28 cellular contexts compared by ENCODE assay signal in genomic region chr3:27147215-27147614, GRCh38.
DNase-seq lines count a peak whose midpoint lies in the region; ATAC-seq and TF ChIP-seq lines count a peak whose summit lies in the region.
"Had no signal": no experiment of that assay in that cellular context is flagged by ENCODE, and none has a peak within 500 bp of the region (broad histone marks: within the 10 kb centered on the region; RNA-seq: fewer than 3 reads in every experiment).

No MANE protein-coding gene starts in this region.

- H3K27me3 ChIP-seq in breast epithelium (no peaks in the 10 kb centered on the region), RWPE2 (ENCODE audit: insufficient read depth, poor library complexity, severe bottlenecking) (no peaks in the 10 kb centered on the region), foreskin keratinocyte (no peaks in the 10 kb centered on the region), BE2C (no peaks in the 10 kb centered on the region)
- H3K27me3 ChIP-seq: ascending aorta, spleen had no signal

- H3K27ac ChIP-seq in breast epithelium (peak overlapping the region in 1 of 2 donors; percentile 19), RWPE2 (ENCODE audit: poor library complexity, severe bottlenecking) (no peak overlapping the region), foreskin keratinocyte (no peak overlapping the region)
- H3K27ac ChIP-seq: ascending aorta, parathyroid adenoma, spleen had no signal

- no peak for TF ChIP-seq CTCF in MCF 10A (IDR thresholded peaks at IDR 0.05; ENCODE audit: unreplicated experiment)
- TF ChIP-seq CTCF in breast epithelium (IDR thresholded peaks at IDR 0.05): no peak
- no peak for TF ChIP-seq CTCF in RWPE2 (IDR thresholded peaks at IDR 0.05; ENCODE audit: poor library complexity, severe bottlenecking)
- no peak for TF ChIP-seq CTCF in foreskin keratinocyte (conservative IDR thresholded peaks at IDR 0.05)
- no peak for TF ChIP-seq CTCF in GM13977 (IDR thresholded peaks at IDR 0.05; ENCODE audit: extremely low read depth, insufficient read depth, missing control alignments)
- no peak for TF ChIP-seq CTCF in BE2C (IDR thresholded peaks at IDR 0.05; ENCODE audit: low read depth, low read length)

- in situ Hi-C loops in GM13977 (cut with MboI; ENCODE audit: low pct_unique_long_range_greater_than_20kb, low sequenced_read_pairs, unreplicated experiment): loop anchor here (25.0 kb wide), 1 partner anchor 540 kb away; no protein-coding TSS in a partner anchor

- peak; percentile 41; the same call in 2 of the 3 replicates for ATAC-seq in RWPE2 (ENCODE audit: low read depth)
- peak; percentile 57 for ATAC-seq in foreskin keratinocyte
- ATAC-seq in HG02884 (IDR thresholded peaks at IDR 0.05; ENCODE audit: unreplicated experiment): no peak
- ATAC-seq: activated CD4-positive, alpha-beta T cell treated with anti-CD3 and anti-CD28 coated beads for 36 hours; Right ventricle myocardium inferior had no signal

- no peak overlapping the region for H3K27ac Mint-ChIP-seq in MCF 10A (ENCODE audit: low read depth, unreplicated experiment)
- H3K27ac Mint-ChIP-seq: activated CD4-positive, alpha-beta T cell treated with anti-CD3 and anti-CD28 coated beads for 36 hours; activated naive CD8-positive, alpha-beta T cell treated with anti-CD3 and anti-CD28 coated beads, Interleukin-2, amount 10 ng/mL, durations not matched to agents 7 days and 5 days; dendritic cell treated with granulocyte-macrophage colony-stimulating factor and Interleukin-4, amounts not matched to agents 40 ng/mL and 50 ng/mL, for 4 days; T-helper 2 cell treated with Interferon-gamma antibody and Interleukin-4, amounts not matched to agents 5 μg/mL and 100 μg/mL, for 36 hours had no signal

- H3K4me3 ChIP-seq in breast epithelium: no peak overlapping the region
- H3K4me3 ChIP-seq in RWPE2 (ENCODE audit: severe bottlenecking): no peak overlapping the region
- no peak overlapping the region for H3K4me3 ChIP-seq in BE2C (ENCODE audit: low read depth, low read length)
- H3K4me3 ChIP-seq: ascending aorta, spleen had no signal

- H3K4me1 ChIP-seq in breast epithelium (no peaks in the 10 kb centered on the region), RWPE2 (ENCODE audit: insufficient read depth, poor library complexity, severe bottlenecking) (no peaks in the 10 kb centered on the region), foreskin keratinocyte (no peaks in the 10 kb centered on the region), BE2C (no peaks in the 10 kb centered on the region)
- H3K4me1 ChIP-seq: ascending aorta, parathyroid adenoma, spleen had no signal

- H3K9me3 Mint-ChIP-seq in MCF 10A (ENCODE audit: unreplicated experiment): no peaks in the 10 kb centered on the region
- H3K9me3 Mint-ChIP-seq: activated naive CD8-positive, alpha-beta T cell treated with anti-CD3 and anti-CD28 coated beads, Interleukin-2, amount 10 ng/mL, durations not matched to agents 7 days and 5 days; dendritic cell treated with granulocyte-macrophage colony-stimulating factor and Interleukin-4, amounts not matched to agents 40 ng/mL and 50 ng/mL, for 4 days; T-helper 2 cell treated with Interferon-gamma antibody and Interleukin-4, amounts not matched to agents 5 μg/mL and 100 μg/mL, for 36 hours had no signal

- intact Hi-C loops in MCF 10A (cut with micrococcal nuclease): no loop called here
- intact Hi-C loops in breast epithelium (cut with DNase I; ENCODE audit: low total_unique reads): no loop called here

- DNase-seq in MCF 10A (ENCODE audit: unreplicated experiment): peak; percentile 31
- DNase-seq in breast epithelium (ENCODE audit: low spot score in 2 of 2): no peak
- DNase-seq in RWPE2 (ENCODE audit: low spot score): no peak
- DNase-seq in foreskin keratinocyte: peak in 1 of 2 donors; percentile 31
- no peak for DNase-seq in effector CD4-positive, alpha-beta T cell
- no peak for DNase-seq in GM13977 (ENCODE audit: low spot score)
- no peak for DNase-seq in BE2C
- DNase-seq: 8988T; activated CD4-positive, alpha-beta T cell treated with anti-CD3 and anti-CD28 coated beads for 36 hours; activated CD8-positive, alpha-beta memory T cell treated with anti-CD3 and anti-CD28 coated beads for 24 hours; activated effector memory CD4-positive, alpha-beta T cell treated with anti-CD3 and anti-CD28 coated beads, Interleukin-2, amount 50 U/mL, for 16 hours; activated naive CD8-positive, alpha-beta T cell treated with anti-CD3 and anti-CD28 coated beads, Interleukin-2, amount 10 ng/mL, durations not matched to agents 7 days and 5 days; CD4-positive, alpha-beta memory T cell; central memory CD4-positive, alpha-beta T cell; GDM1; HCEC 1CT; Kasumi-1; mammary epithelial cell; right cardiac atrium; spleen; stimulated activated CD4-positive, alpha-beta T cell treated with anti-CD3 and anti-CD28 coated beads, Interleukin-2, amount 100 ng/mL, for 48 hours; substantia nigra had no signal

- no TSS peak for BruUV-seq in MCF 10A (replicated peaks; lab: Mats Ljungman, UMichigan)

- H3K27me3 Mint-ChIP-seq in MCF 10A (ENCODE audit: insufficient read depth, unreplicated experiment): no peaks in the 10 kb centered on the region
- H3K27me3 Mint-ChIP-seq: CD4-positive, alpha-beta memory T cell; dendritic cell treated with granulocyte-macrophage colony-stimulating factor and Interleukin-4, amounts not matched to agents 40 ng/mL and 50 ng/mL, for 4 days had no signal

- TF ChIP-seq POLR2A in breast epithelium (IDR thresholded peaks at IDR 0.05): no peak

- POLR2A ChIA-PET in MCF 10A (lab: Yijun Ruan, JAX): no interaction called here

- H3K4me3 Mint-ChIP-seq in MCF 10A (ENCODE audit: unreplicated experiment): no peak overlapping the region
- H3K4me3 Mint-ChIP-seq: activated CD4-positive, alpha-beta T cell treated with anti-CD3 and anti-CD28 coated beads for 36 hours; activated naive CD8-positive, alpha-beta T cell treated with anti-CD3 and anti-CD28 coated beads, Interleukin-2, amount 10 ng/mL, durations not matched to agents 7 days and 5 days; CD4-positive, alpha-beta memory T cell; dendritic cell treated with granulocyte-macrophage colony-stimulating factor and Interleukin-4, amounts not matched to agents 40 ng/mL and 50 ng/mL, for 4 days; T-helper 2 cell treated with Interferon-gamma antibody and Interleukin-4, amounts not matched to agents 5 μg/mL and 100 μg/mL, for 36 hours had no signal

- H3K4me1 Mint-ChIP-seq in MCF 10A (ENCODE audit: insufficient read depth, unreplicated experiment): no peaks in the 10 kb centered on the region
- H3K4me1 Mint-ChIP-seq: activated CD4-positive, alpha-beta T cell treated with anti-CD3 and anti-CD28 coated beads for 36 hours; activated naive CD8-positive, alpha-beta T cell treated with anti-CD3 and anti-CD28 coated beads, Interleukin-2, amount 10 ng/mL, durations not matched to agents 7 days and 5 days; CD4-positive, alpha-beta memory T cell had no signal

- no peaks in the 10 kb centered on the region for H3K36me3 Mint-ChIP-seq in MCF 10A (ENCODE audit: insufficient read depth, unreplicated experiment)
- H3K36me3 Mint-ChIP-seq: activated naive CD8-positive, alpha-beta T cell treated with anti-CD3 and anti-CD28 coated beads, Interleukin-2, amount 10 ng/mL, durations not matched to agents 7 days and 5 days; CD4-positive, alpha-beta memory T cell had no signal

- H3K36me3 ChIP-seq in breast epithelium: no peaks in the 10 kb centered on the region
- H3K36me3 ChIP-seq in RWPE2 (ENCODE audit: low read depth): no peaks in the 10 kb centered on the region
- H3K36me3 ChIP-seq in BE2C: no peaks in the 10 kb centered on the region
- H3K36me3 ChIP-seq: ascending aorta, spleen had no signal

- CTCF ChIA-PET in MCF 10A (lab: Yijun Ruan, JAX): interaction anchor here (3.7 kb wide), 1 partner anchor 13 kb away, joined by 31 read pairs; no protein-coding TSS in a partner anchor

- H3K9me3 ChIP-seq in breast epithelium: no peaks in the 10 kb centered on the region
- H3K9me3 ChIP-seq in RWPE2 (ENCODE audit: severe bottlenecking): no peaks in the 10 kb centered on the region
- H3K9me3 ChIP-seq in BE2C: no peaks in the 10 kb centered on the region
- H3K9me3 ChIP-seq: ascending aorta, spleen had no signal
